In genomic region chr6:7479801-7480266, GRCh38 we compare ENCODE assay signal across 11 cellular contexts.
DNase-seq lines count a peak whose midpoint lies in the region; ATAC-seq, FAIRE-seq and TF ChIP-seq lines count a peak whose summit lies in the region.
"Had no signal": no experiment of that assay in that cellular context is flagged by ENCODE, and none has a peak within 500 bp of the region (broad histone marks: within the 10 kb centered on the region; RNA-seq: fewer than 3 reads in every experiment).

No MANE protein-coding gene starts in this region.

- H3K79me2 ChIP-seq in astrocyte (ENCODE audit: insufficient read depth, low read length) (no peaks in the 10 kb centered on the region), keratinocyte (ENCODE audit: control insufficient read depth, insufficient read depth, low read length) (no peaks in the 10 kb centered on the region)

- no peaks in the 10 kb centered on the region for H3K36me3 ChIP-seq in right atrium auricular region
- H3K36me3 ChIP-seq in astrocyte (ENCODE audit: insufficient read depth, low read length): no peaks in the 10 kb centered on the region
- no peaks in the 10 kb centered on the region for H3K36me3 ChIP-seq in keratinocyte (ENCODE audit: control insufficient read depth in 2 of 2, extremely low read depth in 1 of 2, insufficient read depth in 2 of 2, low read length in 2 of 2)
- no peaks in the 10 kb centered on the region for H3K36me3 ChIP-seq in vagina

- FAIRE-seq in astrocyte (lab: Jason Lieb, UNC) (no peak), keratinocyte (lab: Jason Lieb, UNC) (peak; percentile 97)

- TF ChIP-seq CTCF in right atrium auricular region (IDR thresholded peaks at IDR 0.05) (no peak), astrocyte (IDR thresholded peaks at IDR 0.05; ENCODE audit: insufficient read depth, low read depth, low read length) (no peak), keratinocyte (optimal IDR thresholded peaks at IDR 0.05 in 1 of 3, IDR thresholded peaks at IDR 0.05 in 1 of 3, conservative IDR thresholded peaks at IDR 0.05 in 1 of 3; ENCODE audit: extremely low read depth in 1 of 3, insufficient read depth in 2 of 3, low read length in 3 of 3) (no peak), vagina (IDR thresholded peaks at IDR 0.05) (no peak)

- dilution Hi-C loops in keratinocyte (cut with MboI; ENCODE audit: extremely low pct_ligation_motif_present, low sequenced_read_pairs): no loop called here

- ATAC-seq in Right ventricle myocardium inferior (peak; percentile 37), GM18498 (IDR thresholded peaks at IDR 0.05; ENCODE audit: unreplicated experiment) (no peak)

- H3K27me3 ChIP-seq in right atrium auricular region (no peaks in the 10 kb centered on the region), astrocyte (ENCODE audit: insufficient read depth, low read length) (no peaks in the 10 kb centered on the region), keratinocyte (ENCODE audit: control insufficient read depth, extremely low read depth, insufficient read depth, low read length) (no peaks in the 10 kb centered on the region), vagina (no peaks in the 10 kb centered on the region)

- H3K27ac Mint-ChIP-seq in astrocyte (ENCODE audit: unreplicated experiment): no peak overlapping the region

- no peaks in the 10 kb centered on the region for H4K20me1 ChIP-seq in astrocyte (ENCODE audit: insufficient read depth, low read length)
- no peaks in the 10 kb centered on the region for H4K20me1 ChIP-seq in keratinocyte (ENCODE audit: control insufficient read depth, extremely low read depth, insufficient read depth, low read length)

- no peak for DNase-seq in Right ventricle myocardium inferior (ENCODE audit: missing footprints)
- DNase-seq in right atrium auricular region (ENCODE audit: low spot score): no peak
- DNase-seq in astrocyte (ENCODE audit: low read depth): peak; percentile 36
- peak; percentile 100 for DNase-seq in keratinocyte (ENCODE audit: low read depth, low spot score)
- DNase-seq in vagina (ENCODE audit: extremely low spot score in 2 of 2): peak; percentile 34 to 91
- no peak for DNase-seq in DMS114 treated with DMSO at 0.1 percent for 48 hours (lab: John Stamatoyannopoulos, UW; ENCODE audit: unreplicated experiment)
- DNase-seq in DMS153 treated with DMSO at 0.1 percent for 48 hours (lab: John Stamatoyannopoulos, UW; ENCODE audit: unreplicated experiment): no peak
- DNase-seq: activated CD4-positive, CD25-positive, alpha-beta regulatory T cell; amygdala; C1 segment of cervical spinal cord had no signal

- H2AFZ ChIP-seq in astrocyte (ENCODE audit: low read depth, low read length) (peak overlapping the region; percentile 2), keratinocyte (ENCODE audit: control insufficient read depth, low read length) (no peak overlapping the region)

- H3K4me1 Mint-ChIP-seq in astrocyte (ENCODE audit: low read depth, unreplicated experiment): peaks cover 3% of the 10 kb centered on the region

- H3K9me3 Mint-ChIP-seq in astrocyte (ENCODE audit: unreplicated experiment): no peaks in the 10 kb centered on the region

- no peaks in the 10 kb centered on the region for H3K9me1 ChIP-seq in keratinocyte (ENCODE audit: control insufficient read depth, extremely low read depth, insufficient read depth, low read length)

- H3K4me3 ChIP-seq in right atrium auricular region (no peak overlapping the region), astrocyte (ENCODE audit: insufficient read depth, low read depth, low read length) (no peak overlapping the region), keratinocyte (ENCODE audit: control insufficient read depth in 2 of 3, extremely low read depth in 1 of 3, insufficient read depth in 2 of 3, low read depth in 1 of 3, low read length in 3 of 3) (peak overlapping the region in 2 of 3 experiments; percentile 21 to 38), vagina (no peak overlapping the region)

- no peak overlapping the region for H3K27ac ChIP-seq in right atrium auricular region
- no peak overlapping the region for H3K27ac ChIP-seq in astrocyte (ENCODE audit: low read depth, low read length)
- peak overlapping the region; percentile 89 for H3K27ac ChIP-seq in keratinocyte (ENCODE audit: control insufficient read depth, insufficient read depth, low read length)
- no peak overlapping the region for H3K27ac ChIP-seq in vagina

- TF ChIP-seq POLR2A in vagina (IDR thresholded peaks at IDR 0.05): no peak

- no peaks in the 10 kb centered on the region for H3K4me1 ChIP-seq in right atrium auricular region
- H3K4me1 ChIP-seq in astrocyte (ENCODE audit: insufficient read depth, low read length): no peaks in the 10 kb centered on the region
- peaks cover 23% of the 10 kb centered on the region for H3K4me1 ChIP-seq in keratinocyte (ENCODE audit: control insufficient read depth, extremely low read depth, insufficient read depth, low read length)
- no peaks in the 10 kb centered on the region for H3K4me1 ChIP-seq in vagina

- H3K9me3 ChIP-seq in right atrium auricular region: no peaks in the 10 kb centered on the region
- no peaks in the 10 kb centered on the region for H3K9me3 ChIP-seq in astrocyte (ENCODE audit: insufficient read depth, low read depth, low read length)
- no peaks in the 10 kb centered on the region for H3K9me3 ChIP-seq in keratinocyte (ENCODE audit: control insufficient read depth, low read depth, low read length)
- no peaks in the 10 kb centered on the region for H3K9me3 ChIP-seq in vagina

- no peaks in the 10 kb centered on the region for H3K36me3 Mint-ChIP-seq in astrocyte (ENCODE audit: low read depth, unreplicated experiment)

- H3K4me2 ChIP-seq in astrocyte (ENCODE audit: low read length) (no peak overlapping the region), keratinocyte (ENCODE audit: control insufficient read depth, extremely low read depth, insufficient read depth, low read depth, low read length) (peak overlapping the region; percentile 79)

- H3K9ac ChIP-seq in astrocyte (ENCODE audit: low read length) (no peak overlapping the region), keratinocyte (ENCODE audit: control insufficient read depth, extremely low read depth, insufficient read depth, low read length) (peak overlapping the region; percentile 73)

- H3K27me3 Mint-ChIP-seq in astrocyte (ENCODE audit: low read depth, unreplicated experiment): no peaks in the 10 kb centered on the region

- H3K4me3 Mint-ChIP-seq in astrocyte (ENCODE audit: unreplicated experiment): no peak overlapping the region

- intact Hi-C loops in Right ventricle myocardium inferior (cut with DNase I): no loop called here
- intact Hi-C loops in vagina (cut with DNase I): no loop called here

Comparison
In these comparisons a context has a peak if more than half of its experiments do, and no peak if none do; other contexts are left out.
1. DNase-seq: peak in astrocyte (single experiment), keratinocyte (single experiment) and vagina (2 of 2); none in Right ventricle myocardium inferior (single experiment), right atrium auricular region (single experiment), DMS114 treated with DMSO at 0.1 percent for 48 hours (single experiment) and DMS153 treated with DMSO at 0.1 percent for 48 hours (single experiment).
2. H3K4me3 ChIP-seq: peak in keratinocyte (2 of 3); none in right atrium auricular region (0 of 2), astrocyte (single experiment) and vagina (0 of 2).